ENCODE assay signal across 8 cellular contexts in the genomic region with DNA sequence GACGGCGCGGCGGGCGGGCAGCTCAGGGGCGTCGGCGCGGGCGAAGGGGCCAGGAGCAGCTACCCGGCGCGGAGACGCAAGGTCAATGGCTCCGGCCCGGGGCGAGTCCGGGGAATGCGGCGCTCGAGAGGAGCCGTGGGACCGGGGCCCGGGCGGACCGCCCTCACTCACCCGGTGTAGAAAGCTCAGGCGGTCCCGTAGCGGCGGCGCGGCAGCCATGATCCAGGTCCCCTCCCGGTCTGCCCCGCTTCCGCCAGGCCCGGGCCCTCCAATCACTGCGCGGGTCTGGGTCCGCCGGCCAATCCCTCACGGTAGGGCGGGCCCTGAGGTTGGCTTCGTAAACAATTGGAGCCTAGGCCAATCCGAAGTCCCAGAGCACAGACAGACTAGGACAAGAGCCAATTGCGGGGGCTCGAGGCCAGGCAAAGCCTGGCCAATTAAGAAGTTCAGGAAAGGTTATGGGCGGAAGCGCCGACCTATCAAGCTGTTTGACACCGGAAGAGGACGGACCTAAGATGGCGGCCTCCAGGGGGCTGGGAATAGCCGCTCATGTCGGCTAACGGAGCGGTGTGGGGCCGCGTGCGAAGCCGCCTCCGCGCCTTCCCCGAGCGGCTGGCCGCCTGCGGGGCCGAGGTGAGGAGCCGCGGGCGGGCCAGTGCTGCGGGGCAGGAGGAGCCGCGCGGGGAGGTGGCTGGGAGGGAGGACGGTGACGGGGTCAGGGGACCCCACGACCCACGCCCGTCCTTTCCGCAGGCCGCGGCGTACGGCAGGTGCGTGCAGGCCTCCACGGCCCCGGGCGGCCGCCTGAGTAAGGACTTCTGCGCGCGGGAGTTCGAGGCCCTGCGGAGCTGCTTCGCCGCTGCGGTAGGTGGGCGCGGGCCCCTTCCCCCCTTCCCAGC. TPM values are rescaled to one million over a fixed set of nuclear protein-coding genes. Genes with fewer than 3 reads are reported as not detected.
DNase-seq lines count a peak whose midpoint lies in the region; ATAC-seq and TF ChIP-seq lines count a peak whose summit lies in the region.

A gene with protein sequence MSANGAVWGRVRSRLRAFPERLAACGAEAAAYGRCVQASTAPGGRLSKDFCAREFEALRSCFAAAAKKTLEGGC (plus strand): TSS at position 504 of the 899 bp plus-strand sequence. CDS start 46 bp downstream, at position 550.
A gene with protein sequence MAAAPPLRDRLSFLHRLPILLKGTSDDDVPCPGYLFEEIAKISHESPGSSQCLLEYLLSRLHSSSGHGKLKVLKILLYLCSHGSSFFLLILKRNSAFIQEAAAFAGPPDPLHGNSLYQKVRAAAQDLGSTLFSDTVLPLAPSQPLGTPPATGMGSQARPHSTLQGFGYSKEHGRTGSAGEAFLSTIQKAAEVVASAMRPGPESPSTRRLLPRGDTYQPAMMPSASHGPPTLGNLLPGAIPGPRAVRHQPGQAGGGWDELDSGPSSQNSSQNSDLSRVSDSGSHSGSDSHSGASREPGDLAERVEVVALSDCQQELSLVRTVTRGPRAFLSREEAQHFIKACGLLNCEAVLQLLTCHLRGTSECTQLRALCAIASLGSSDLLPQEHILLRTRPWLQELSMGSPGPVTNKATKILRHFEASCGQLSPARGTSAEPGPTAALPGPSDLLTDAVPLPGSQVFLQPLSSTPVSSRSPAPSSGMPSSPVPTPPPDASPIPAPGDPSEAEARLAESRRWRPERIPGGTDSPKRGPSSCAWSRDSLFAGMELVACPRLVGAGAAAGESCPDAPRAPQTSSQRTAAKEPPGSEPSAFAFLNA (minus strand): TSS at position 241 of the 899 bp plus-strand sequence. CDS start 22 bp downstream, at position 219.

- H3K9me3 Mint-ChIP-seq in activated CD4-positive, alpha-beta T cell treated with anti-CD3 and anti-CD28 coated beads for 36 hours (ENCODE audit: low read depth), result no peaks in the 10 kb centered on the region

- H3K36me3 Mint-ChIP-seq in activated CD4-positive, alpha-beta T cell treated with anti-CD3 and anti-CD28 coated beads for 36 hours (ENCODE audit: low read depth), result peaks cover 21% of the 10 kb centered on the region

- peak within 1 kb of the TSS; percentile 96 for H3K27ac Mint-ChIP-seq in activated CD4-positive, alpha-beta T cell treated with anti-CD3 and anti-CD28 coated beads for 36 hours

- peak within 1 kb of the TSS; percentile 93 for H3K4me3 Mint-ChIP-seq in activated CD4-positive, alpha-beta T cell treated with anti-CD3 and anti-CD28 coated beads for 36 hours

- H3K27me3 Mint-ChIP-seq in activated CD4-positive, alpha-beta T cell treated with anti-CD3 and anti-CD28 coated beads for 36 hours, result no peaks in the 10 kb centered on the region

- no peak for TF ChIP-seq CTCF in choroid plexus epithelial cell (conservative IDR thresholded peaks at IDR 0.05; ENCODE audit: low read depth, low read length)
- TF ChIP-seq CTCF in kidney epithelial cell (IDR thresholded peaks at IDR 0.05; ENCODE audit: insufficient read depth, low read length, poor library complexity, severe bottlenecking), result no peak

- no peaks in the 10 kb centered on the region for H3K36me3 ChIP-seq in kidney epithelial cell (ENCODE audit: control insufficient read depth, insufficient read depth, low read length)

- peak; percentile 89 for ATAC-seq in HG03442 (IDR thresholded peaks at IDR 0.05; ENCODE audit: unreplicated experiment)
- ATAC-seq in activated CD4-positive, alpha-beta T cell treated with anti-CD3 and anti-CD28 coated beads for 36 hours, result peak; percentile 99

- peak within 1 kb of the TSS; percentile 90 for H3K4me3 ChIP-seq in choroid plexus epithelial cell (ENCODE audit: low read depth, low read length)
- peak within 1 kb of the TSS; percentile 89 for H3K4me3 ChIP-seq in kidney epithelial cell (ENCODE audit: low read depth, low read length)

- intact Hi-C loops in activated CD4-positive, alpha-beta T cell treated with anti-CD3 and anti-CD28 coated beads for 36 hours (cut with DNase I, micrococcal nuclease), result loop anchor here (1.0 to 2.0 kb wide), 13 partner anchors 16 to 824 kb away; a partner anchor contains a TSS

- POLR2A ChIA-PET in activated CD4-positive, alpha-beta T cell treated with anti-CD3 and anti-CD28 coated beads for 36 hours (lab: Charles Lee), result interaction anchor here (0.6 to 1.6 kb wide), 6 partner anchors 14 to 313 kb away, joined by 3 to 8 read pairs (median 4); a partner anchor contains a TSS

- H3K4me1 Mint-ChIP-seq in activated CD4-positive, alpha-beta T cell treated with anti-CD3 and anti-CD28 coated beads for 36 hours, result peaks cover 25% of the 10 kb centered on the region

- no peaks in the 10 kb centered on the region for H3K27me3 ChIP-seq in kidney epithelial cell (ENCODE audit: control insufficient read depth, insufficient read depth, low read length)

- DNase-seq in Ammon's horn (ENCODE audit: low spot score), result peak; percentile 99
- DNase-seq in GM19238 (ENCODE audit: insufficient read length, low spot score), result peak; percentile 100
- DNase-seq in NCI-H524 (lab: John Stamatoyannopoulos, UW), result peak; percentile 100
- DNase-seq in activated CD4-positive, alpha-beta T cell treated with anti-CD3 and anti-CD28 coated beads for 36 hours, result peak; percentile 97
- peak; percentile 100 for DNase-seq in choroid plexus epithelial cell (ENCODE audit: low read depth)
- DNase-seq in kidney epithelial cell (ENCODE audit: low read depth), result peak; percentile 98
- peak; percentile 93 for DNase-seq in stimulated activated CD4-positive, alpha-beta T cell treated with anti-CD3 and anti-CD28 coated beads, Interleukin-15, amount 100 ng/mL, for 48 hours (ENCODE audit: low read depth in 2 of 2)

- CTCF ChIA-PET in activated CD4-positive, alpha-beta T cell treated with anti-CD3 and anti-CD28 coated beads for 36 hours (lab: Charles Lee), result interaction anchor here (0.6 to 1.7 kb wide), 6 partner anchors 9 to 144 kb away, joined by 3 to 7 read pairs (median 3); a partner anchor contains a TSS

RNA-seq across cellular contexts. Expression of the first gene that starts in this region (rescaled TPM):
- 10 to 100 TPM; 31.0 to 57.9 TPM for total RNA-seq in activated CD4-positive, alpha-beta T cell treated with anti-CD3 and anti-CD28 coated beads for 36 hours
- total RNA-seq in kidney epithelial cell, result 45.9 and 63.1 TPM in 2 replicates

RNA-seq across cellular contexts. Expression of the second gene that starts in this region (rescaled TPM):
- total RNA-seq in activated CD4-positive, alpha-beta T cell treated with anti-CD3 and anti-CD28 coated beads for 36 hours, result 10 to 100 TPM; 17.8 to 20.3 TPM
- 17.0 and 30.6 TPM in 2 replicates for total RNA-seq in kidney epithelial cell

Comparison
In these comparisons a context has a peak if more than half of its experiments do, and no peak if none do; other contexts are left out.
1. Peak in every context shown above with its lines: DNase-seq, ATAC-seq and H3K4me3 ChIP-seq.